1 cellular context compared by ENCODE assay signal in the genomic region with DNA sequence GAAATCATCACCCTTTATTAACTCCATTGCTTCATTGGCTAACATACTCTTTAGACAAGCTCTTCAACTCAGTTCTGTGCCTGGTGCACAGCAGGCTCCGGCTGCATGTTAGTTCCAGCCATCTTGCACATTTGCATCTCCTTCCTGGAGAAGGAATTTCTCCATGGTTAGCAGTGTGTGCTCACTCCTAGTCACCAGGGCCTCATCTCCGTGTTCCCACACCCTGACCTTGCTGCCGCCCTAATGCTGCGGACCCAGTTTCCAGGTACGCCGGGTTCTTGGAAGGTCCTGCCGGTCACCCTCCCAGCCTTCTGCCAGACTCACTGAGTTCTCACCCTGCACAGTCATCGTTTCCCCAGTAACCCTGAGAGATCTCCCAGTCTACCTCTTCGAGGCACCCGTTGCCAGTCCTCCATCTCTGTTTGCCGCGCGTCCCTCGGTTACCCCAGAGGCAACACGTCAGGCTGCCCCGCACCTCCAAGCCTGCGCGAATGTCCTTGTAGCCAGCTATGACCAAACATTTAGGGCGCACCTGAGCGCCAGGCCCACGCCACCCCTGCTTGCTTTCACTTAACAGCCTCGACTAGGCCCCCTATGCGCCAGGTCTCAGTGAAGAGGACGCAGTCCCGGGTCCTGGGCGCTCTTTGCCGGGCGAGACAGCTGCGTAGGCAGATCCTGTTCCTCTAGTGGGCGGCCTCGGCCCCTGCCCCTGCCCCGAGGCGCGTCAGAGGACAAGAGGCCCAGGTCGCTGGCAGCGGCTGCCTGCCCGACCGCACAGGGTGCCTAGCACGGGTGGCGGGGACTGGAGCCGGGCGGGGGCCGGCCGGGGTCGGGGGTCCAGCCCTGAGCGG.
TF ChIP-seq lines count a peak whose summit lies in the region.

No MANE protein-coding gene starts in this region.

TF ChIP-seq in IMR-90, 13 proteins besides CTCF, POLR2A, EP300 and RAD21:
- TF ChIP-seq FOS (IDR thresholded peaks at IDR 0.05; ENCODE audit: low read depth, low read length) (0 out of 2 replicates have a peak, but pooled peaks have one; percentile 17), NFE2L2 (IDR thresholded peaks at IDR 0.05; ENCODE audit: low read depth, low read length) (peak; percentile 30; the same call in 1 of the 2 replicates), MAZ (IDR thresholded peaks at IDR 0.05; ENCODE audit: borderline replicate concordance, low read depth, low read length) (no peak)
